Comparison of ENCODE assay signal across 1 cellular context in the genomic region with DNA sequence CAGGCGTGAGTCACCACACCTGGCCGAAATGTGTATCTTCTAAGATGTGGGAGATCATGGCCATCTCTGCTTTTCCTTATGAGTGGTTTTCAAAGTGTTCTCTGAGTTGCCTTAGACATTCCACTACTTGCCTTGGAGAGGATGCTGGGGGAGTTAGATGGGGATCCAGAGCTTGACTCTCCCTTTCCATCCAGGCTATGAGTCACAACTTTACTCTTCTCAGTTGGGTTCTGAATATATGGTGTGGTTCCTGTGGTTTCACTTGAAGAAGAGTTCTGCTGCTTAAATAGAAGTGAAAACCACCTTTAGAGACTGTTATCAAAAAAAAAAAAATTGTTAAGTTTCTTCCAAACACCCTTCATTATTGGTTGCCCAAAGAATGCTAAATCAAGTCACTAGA.
A peak's percentile ranks its signal among the peaks of the same experiment; 100 is the strongest.
TF ChIP-seq lines count a peak whose summit lies in the region.

No MANE protein-coding gene starts in this region.

TF ChIP-seq in GM12878, 131 proteins besides CTCF, POLR2A, EP300 and RAD21 (continued from another document):
- TF ChIP-seq, protein P1, sequence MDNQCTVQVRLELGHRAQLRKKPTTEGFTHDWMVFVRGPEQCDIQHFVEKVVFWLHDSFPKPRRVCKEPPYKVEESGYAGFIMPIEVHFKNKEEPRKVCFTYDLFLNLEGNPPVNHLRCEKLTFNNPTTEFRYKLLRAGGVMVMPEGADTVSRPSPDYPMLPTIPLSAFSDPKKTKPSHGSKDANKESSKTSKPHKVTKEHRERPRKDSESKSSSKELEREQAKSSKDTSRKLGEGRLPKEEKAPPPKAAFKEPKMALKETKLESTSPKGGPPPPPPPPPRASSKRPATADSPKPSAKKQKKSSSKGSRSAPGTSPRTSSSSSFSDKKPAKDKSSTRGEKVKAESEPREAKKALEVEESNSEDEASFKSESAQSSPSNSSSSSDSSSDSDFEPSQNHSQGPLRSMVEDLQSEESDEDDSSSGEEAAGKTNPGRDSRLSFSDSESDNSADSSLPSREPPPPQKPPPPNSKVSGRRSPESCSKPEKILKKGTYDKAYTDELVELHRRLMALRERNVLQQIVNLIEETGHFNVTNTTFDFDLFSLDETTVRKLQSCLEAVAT (IDR thresholded peaks at IDR 0.05) = no peak
- TF ChIP-seq, protein P2, sequence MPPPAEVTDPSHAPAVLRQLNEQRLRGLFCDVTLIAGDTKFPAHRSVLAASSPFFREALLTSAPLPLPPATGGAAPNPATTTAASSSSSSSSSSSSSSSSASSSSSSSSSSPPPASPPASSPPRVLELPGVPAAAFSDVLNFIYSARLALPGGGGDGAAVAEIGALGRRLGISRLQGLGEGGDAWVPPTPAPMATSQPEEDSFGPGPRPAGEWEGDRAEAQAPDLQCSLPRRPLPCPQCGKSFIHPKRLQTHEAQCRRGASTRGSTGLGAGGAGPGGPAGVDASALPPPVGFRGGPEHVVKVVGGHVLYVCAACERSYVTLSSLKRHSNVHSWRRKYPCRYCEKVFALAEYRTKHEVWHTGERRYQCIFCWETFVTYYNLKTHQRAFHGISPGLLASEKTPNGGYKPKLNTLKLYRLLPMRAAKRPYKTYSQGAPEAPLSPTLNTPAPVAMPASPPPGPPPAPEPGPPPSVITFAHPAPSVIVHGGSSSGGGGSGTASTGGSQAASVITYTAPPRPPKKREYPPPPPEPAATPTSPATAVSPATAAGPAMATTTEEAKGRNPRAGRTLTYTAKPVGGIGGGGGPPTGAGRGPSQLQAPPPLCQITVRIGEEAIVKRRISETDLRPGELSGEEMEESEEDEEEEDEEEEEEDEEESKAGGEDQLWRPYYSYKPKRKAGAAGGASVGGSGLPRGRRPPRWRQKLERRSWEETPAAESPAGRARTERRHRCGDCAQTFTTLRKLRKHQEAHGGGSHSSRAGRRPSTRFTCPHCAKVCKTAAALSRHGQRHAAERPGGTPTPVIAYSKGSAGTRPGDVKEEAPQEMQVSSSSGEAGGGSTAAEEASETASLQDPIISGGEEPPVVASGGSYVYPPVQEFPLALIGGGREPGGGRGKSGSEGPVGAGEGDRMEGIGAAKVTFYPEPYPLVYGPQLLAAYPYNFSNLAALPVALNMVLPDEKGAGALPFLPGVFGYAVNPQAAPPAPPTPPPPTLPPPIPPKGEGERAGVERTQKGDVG (CRISPR knock-in tag; IDR thresholded peaks at IDR 0.05) = no peak
- TF ChIP-seq, protein P3, sequence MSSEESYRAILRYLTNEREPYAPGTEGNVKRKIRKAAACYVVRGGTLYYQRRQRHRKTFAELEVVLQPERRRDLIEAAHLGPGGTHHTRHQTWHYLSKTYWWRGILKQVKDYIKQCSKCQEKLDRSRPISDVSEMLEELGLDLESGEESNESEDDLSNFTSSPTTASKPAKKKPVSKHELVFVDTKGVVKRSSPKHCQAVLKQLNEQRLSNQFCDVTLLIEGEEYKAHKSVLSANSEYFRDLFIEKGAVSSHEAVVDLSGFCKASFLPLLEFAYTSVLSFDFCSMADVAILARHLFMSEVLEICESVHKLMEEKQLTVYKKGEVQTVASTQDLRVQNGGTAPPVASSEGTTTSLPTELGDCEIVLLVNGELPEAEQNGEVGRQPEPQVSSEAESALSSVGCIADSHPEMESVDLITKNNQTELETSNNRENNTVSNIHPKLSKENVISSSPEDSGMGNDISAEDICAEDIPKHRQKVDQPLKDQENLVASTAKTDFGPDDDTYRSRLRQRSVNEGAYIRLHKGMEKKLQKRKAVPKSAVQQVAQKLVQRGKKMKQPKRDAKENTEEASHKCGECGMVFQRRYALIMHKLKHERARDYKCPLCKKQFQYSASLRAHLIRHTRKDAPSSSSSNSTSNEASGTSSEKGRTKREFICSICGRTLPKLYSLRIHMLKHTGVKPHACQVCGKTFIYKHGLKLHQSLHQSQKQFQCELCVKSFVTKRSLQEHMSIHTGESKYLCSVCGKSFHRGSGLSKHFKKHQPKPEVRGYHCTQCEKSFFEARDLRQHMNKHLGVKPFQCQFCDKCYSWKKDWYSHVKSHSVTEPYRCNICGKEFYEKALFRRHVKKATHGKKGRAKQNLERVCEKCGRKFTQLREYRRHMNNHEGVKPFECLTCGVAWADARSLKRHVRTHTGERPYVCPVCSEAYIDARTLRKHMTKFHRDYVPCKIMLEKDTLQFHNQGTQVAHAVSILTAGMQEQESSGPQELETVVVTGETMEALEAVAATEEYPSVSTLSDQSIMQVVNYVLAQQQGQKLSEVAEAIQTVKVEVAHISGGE (CRISPR knock-in tag; IDR thresholded peaks at IDR 0.05) = no peak
- TF ChIP-seq BMI1 (IDR thresholded peaks at IDR 0.05; ENCODE audit: borderline replicate concordance) (no peak), SRF (IDR thresholded peaks at IDR 0.05; ENCODE audit: low read depth in 2 of 2, low read length in 2 of 2) (no peak), CBX3 (IDR thresholded peaks at IDR 0.05; ENCODE audit: borderline replicate concordance, low read depth) (no peak), BCL11A (IDR thresholded peaks at IDR 0.05; ENCODE audit: low read depth, low read length) (peak; percentile 54; the same call in 1 of the 2 replicates), TCF3 (IDR thresholded peaks at IDR 0.05; ENCODE audit: borderline replicate concordance, insufficient read depth, low read depth, low read length) (no peak), MEF2A (IDR thresholded peaks at IDR 0.05; ENCODE audit: insufficient read depth, low read depth, low read length) (0 out of 2 replicates have a peak, but pooled peaks have one; percentile 25), POLR2AphosphoS2 (IDR thresholded peaks at IDR 0.05; ENCODE audit: low read depth, low read length) (no peak), NFIC (IDR thresholded peaks at IDR 0.05; ENCODE audit: low read depth, low read length) (peak; percentile 74), GABPA (IDR thresholded peaks at IDR 0.05; ENCODE audit: low read depth) (no peak), IKZF2 (IDR thresholded peaks at IDR 0.05) (0 out of 4 replicates have a peak, but pooled peaks of 1 of the 2 experiments have one; percentile 18), ZNF274 (IDR thresholded peaks at IDR 0.05; ENCODE audit: insufficient read depth, insufficient read length) (no peak), YBX1 (IDR thresholded peaks at IDR 0.05) (no peak), ZBED1 (IDR thresholded peaks at IDR 0.05; ENCODE audit: borderline replicate concordance) (no peak), JUND (IDR thresholded peaks at IDR 0.05; ENCODE audit: low read depth, low read length) (no peak), CBX5 (IDR thresholded peaks at IDR 0.05; ENCODE audit: low read depth) (no peak), HDAC2 (IDR thresholded peaks at IDR 0.05) (no peak)
- TF ChIP-seq, protein P4, sequence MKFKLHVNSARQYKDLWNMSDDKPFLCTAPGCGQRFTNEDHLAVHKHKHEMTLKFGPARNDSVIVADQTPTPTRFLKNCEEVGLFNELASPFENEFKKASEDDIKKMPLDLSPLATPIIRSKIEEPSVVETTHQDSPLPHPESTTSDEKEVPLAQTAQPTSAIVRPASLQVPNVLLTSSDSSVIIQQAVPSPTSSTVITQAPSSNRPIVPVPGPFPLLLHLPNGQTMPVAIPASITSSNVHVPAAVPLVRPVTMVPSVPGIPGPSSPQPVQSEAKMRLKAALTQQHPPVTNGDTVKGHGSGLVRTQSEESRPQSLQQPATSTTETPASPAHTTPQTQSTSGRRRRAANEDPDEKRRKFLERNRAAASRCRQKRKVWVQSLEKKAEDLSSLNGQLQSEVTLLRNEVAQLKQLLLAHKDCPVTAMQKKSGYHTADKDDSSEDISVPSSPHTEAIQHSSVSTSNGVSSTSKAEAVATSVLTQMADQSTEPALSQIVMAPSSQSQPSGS (IDR thresholded peaks at IDR 0.05; ENCODE audit: low read length) = 0 out of 2 replicates have a peak, but pooled peaks have one; percentile 35
